Comparison of ENCODE assay signal across 8 cellular contexts in genomic region chr4:101200561-101200960, GRCh38.
DNase-seq lines count a peak whose midpoint lies in the region; ATAC-seq and TF ChIP-seq lines count a peak whose summit lies in the region.

No MANE protein-coding gene starts in this region.

- H3K27me3 Mint-ChIP-seq in activated CD4-positive, alpha-beta memory T cell treated with anti-CD3 and anti-CD28 coated beads for 36 hours, result no peaks in the 10 kb centered on the region

- no peaks in the 10 kb centered on the region for H3K36me3 Mint-ChIP-seq in activated CD4-positive, alpha-beta memory T cell treated with anti-CD3 and anti-CD28 coated beads for 36 hours

- peak overlapping the region in 1 of 2 experiments; percentile 16; a peak in 1 of 4 replicates for H3K4me3 ChIP-seq in Panc1 (ENCODE audit: low read depth in 2 of 2, low read length in 2 of 2)

- ATAC-seq in Panc1, result peak; percentile 91
- peak; percentile 51 for ATAC-seq in esophagus mucosa
- ATAC-seq in left lobe of liver, result no peak
- no peak for ATAC-seq in HG02571 (IDR thresholded peaks at IDR 0.05; ENCODE audit: unreplicated experiment)

- H3K27me3 ChIP-seq in Panc1 (ENCODE audit: control insufficient read depth, insufficient read depth, low read length), result no peaks in the 10 kb centered on the region

- peak; percentile 92 for DNase-seq in EH (ENCODE audit: low read depth)
- peak; percentile 74 for DNase-seq in Panc1 (ENCODE audit: low read depth, low spot score)
- DNase-seq in pulmonary artery endothelial cell (ENCODE audit: low read depth, low spot score), result peak; percentile 83
- no peak for DNase-seq in activated CD4-positive, alpha-beta memory T cell treated with anti-CD3 and anti-CD28 coated beads for 36 hours
- DNase-seq in left lobe of liver (ENCODE audit: low spot score), result no peak
- DNase-seq in activated naive CD4-positive, alpha-beta T cell (lab: John Stamatoyannopoulos, UW), result no peak

- H3K4me3 Mint-ChIP-seq in activated CD4-positive, alpha-beta memory T cell treated with anti-CD3 and anti-CD28 coated beads for 36 hours, result no peak overlapping the region

- BruUV-seq in Panc1 (replicated peaks; lab: Mats Ljungman, UMichigan), result no TSS peak

- intact Hi-C loops in Panc1 (cut with micrococcal nuclease; ENCODE audit: unreplicated experiment), result no loop called here
- intact Hi-C loops in activated CD4-positive, alpha-beta memory T cell treated with anti-CD3 and anti-CD28 coated beads for 36 hours (cut with micrococcal nuclease), result no loop called here

- CTCF ChIA-PET in Panc1 (lab: Charles Lee), result no interaction called here
- CTCF ChIA-PET in activated CD4-positive, alpha-beta memory T cell treated with anti-CD3 and anti-CD28 coated beads for 36 hours (lab: Charles Lee), result no interaction called here

- H3K9me3 Mint-ChIP-seq in activated CD4-positive, alpha-beta memory T cell treated with anti-CD3 and anti-CD28 coated beads for 36 hours, result no peaks in the 10 kb centered on the region

- in situ Hi-C loops in Panc1 (cut with HindIII; ENCODE audit: low pct_unique_long_range_greater_than_20kb, low sequenced_read_pairs), result no loop called here

- no peaks in the 10 kb centered on the region for H3K9me3 ChIP-seq in Panc1 (ENCODE audit: control insufficient read depth, insufficient read depth, low read depth, low read length)

- H3K4me1 ChIP-seq in Panc1 (ENCODE audit: control insufficient read depth, insufficient read depth, low read length), result peaks cover 6% of the 10 kb centered on the region

- no peak overlapping the region for H3K27ac Mint-ChIP-seq in activated CD4-positive, alpha-beta memory T cell treated with anti-CD3 and anti-CD28 coated beads for 36 hours

- H3K27ac ChIP-seq in Panc1 (ENCODE audit: low read length), result no peak overlapping the region

- POLR2A ChIA-PET in Panc1 (lab: Charles Lee), result no interaction called here
- POLR2A ChIA-PET in activated CD4-positive, alpha-beta memory T cell treated with anti-CD3 and anti-CD28 coated beads for 36 hours (lab: Charles Lee), result no interaction called here

- H3K36me3 ChIP-seq in Panc1 (ENCODE audit: control insufficient read depth, insufficient read depth, low read length), result no peaks in the 10 kb centered on the region

- TF ChIP-seq CTCF in Panc1 (IDR thresholded peaks at IDR 0.05), result no peak

- peaks cover 34% of the 10 kb centered on the region for H3K4me1 Mint-ChIP-seq in activated CD4-positive, alpha-beta memory T cell treated with anti-CD3 and anti-CD28 coated beads for 36 hours (ENCODE audit: low read depth)

Comparison
In these comparisons a context has a peak if more than half of its experiments do, and no peak if none do; other contexts are left out.
1. DNase-seq: peak in EH (single experiment), Panc1 (single experiment) and pulmonary artery endothelial cell (single experiment); none in activated CD4-positive, alpha-beta memory T cell treated with anti-CD3 and anti-CD28 coated beads for 36 hours (single experiment), left lobe of liver (single experiment) and activated naive CD4-positive, alpha-beta T cell (0 of 4).
2. ATAC-seq: peak in Panc1 (single experiment) and esophagus mucosa (single experiment); none in left lobe of liver (single experiment) and HG02571 (single experiment).